ENCODE assay signal across 9 cellular contexts in the genomic region with DNA sequence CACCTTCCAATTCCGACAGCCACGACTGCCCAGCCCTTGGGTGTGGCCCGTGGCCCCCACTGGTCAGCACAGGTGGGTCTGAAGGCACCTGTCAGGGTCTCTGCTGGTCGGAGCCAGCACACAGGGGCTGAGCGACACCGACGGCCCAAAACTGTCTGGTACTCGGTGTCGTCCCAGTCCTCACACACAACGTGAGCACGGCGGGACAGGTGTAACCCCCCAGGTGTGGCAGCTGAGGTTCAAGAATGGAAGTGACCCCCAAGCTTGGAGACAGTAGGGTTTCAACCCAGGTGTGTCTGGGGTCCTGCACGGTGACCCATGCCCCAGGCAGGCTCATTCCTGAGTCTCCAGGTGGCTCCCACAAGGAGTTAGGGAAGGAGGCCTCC. TPM values are rescaled to one million over a fixed set of nuclear protein-coding genes. Genes with fewer than 3 reads are reported as not detected.
A peak's percentile ranks its signal among the peaks of the same experiment; 100 is the strongest.
DNase-seq lines count a peak whose midpoint lies in the region; ATAC-seq and TF ChIP-seq lines count a peak whose summit lies in the region.
"Had no signal": no experiment of that assay in that cellular context is flagged by ENCODE, and none has a peak within 500 bp of the region (broad histone marks: within the 10 kb centered on the region; RNA-seq: fewer than 3 reads in every experiment).

No MANE protein-coding gene starts in this region.

- TF ChIP-seq CTCF in Calu3 (IDR thresholded peaks at IDR 0.05; ENCODE audit: unreplicated experiment) (no peak), RWPE1 (conservative IDR thresholded peaks at IDR 0.05; ENCODE audit: low read depth) (no peak), esophagus muscularis mucosa (IDR thresholded peaks at IDR 0.05) (no peak), parathyroid adenoma (IDR thresholded peaks at IDR 0.05) (no peak)

- peaks cover 17% of the 10 kb centered on the region for H3K4me1 Mint-ChIP-seq in Calu3 (ENCODE audit: low read depth, unreplicated experiment)

- POLR2A ChIA-PET in RWPE1 (lab: Yijun Ruan, JAX; ENCODE audit: low non-redundant PET): no interaction called here

- H3K4me1 ChIP-seq in esophagus muscularis mucosa (peaks cover 23 to 49% (median 43%) of the 10 kb centered on the region in 4 donors), parathyroid adenoma (peaks cover 8% of the 10 kb centered on the region)

- TF ChIP-seq EP300 in esophagus muscularis mucosa (IDR thresholded peaks at IDR 0.05): no peak

- H3K9ac ChIP-seq in parathyroid adenoma: no peak overlapping the region

- peak overlapping the region; percentile 81 to 99 (median 87) for H3K4me3 ChIP-seq in esophagus muscularis mucosa
- H3K4me3 ChIP-seq in parathyroid adenoma (ENCODE audit: low read depth, low read length): peak overlapping the region; percentile 56

- WGBS in esophagus muscularis mucosa: 85% methylated on average over 7 of the region's 13 CpGs

- no peaks in the 10 kb centered on the region for H3K27me3 Mint-ChIP-seq in Calu3 (ENCODE audit: unreplicated experiment)

- H3K27me3 ChIP-seq in esophagus muscularis mucosa: no peaks in the 10 kb centered on the region
- no peaks in the 10 kb centered on the region for H3K27me3 ChIP-seq in parathyroid adenoma (ENCODE audit: control insufficient read depth, insufficient read depth, low read length)

- TF ChIP-seq POLR2A in esophagus muscularis mucosa (IDR thresholded peaks at IDR 0.05; ENCODE audit: low read depth): no peak

- intact Hi-C loops in Calu3 (cut with micrococcal nuclease; ENCODE audit: unreplicated experiment) (no loop called here), esophagus muscularis mucosa (cut with DNase I) (loop anchor here (2.0 to 5.0 kb wide), 2 partner anchors 43 to 108 kb away; no protein-coding TSS in a partner anchor)

- peak overlapping the region; percentile 68 for H2AFZ ChIP-seq in parathyroid adenoma

- H3K27ac Mint-ChIP-seq in Calu3 (ENCODE audit: unreplicated experiment): peak overlapping the region; percentile 65

- H3K36me3 Mint-ChIP-seq in Calu3 (ENCODE audit: insufficient read depth, unreplicated experiment): peaks cover 23% of the 10 kb centered on the region

- H3K9me3 ChIP-seq in esophagus muscularis mucosa (no peaks in the 10 kb centered on the region), parathyroid adenoma (ENCODE audit: control insufficient read depth, low read length) (no peaks in the 10 kb centered on the region)

- H3K79me2 ChIP-seq in parathyroid adenoma: peaks cover 11% of the 10 kb centered on the region

- CTCF ChIA-PET in Calu3 (lab: Charles Lee) (interaction anchor here (1.2 kb wide), 1 partner anchor 116 kb away, joined by 3 read pairs; no protein-coding TSS in a partner anchor), RWPE1 (lab: Yijun Ruan, JAX) (no interaction called here)

- no peak for DNase-seq in Calu3
- no peak for DNase-seq in RWPE1 (ENCODE audit: low spot score)
- DNase-seq in esophagus muscularis mucosa (ENCODE audit: extremely low spot score): no peak
- DNase-seq in DMS79 (lab: John Stamatoyannopoulos, UW): no peak
- no peak for DNase-seq in NCI-H187 (lab: John Stamatoyannopoulos, UW)
- DNase-seq in NCI-H1694 treated with DMSO at 0.1 percent for 48 hours (lab: John Stamatoyannopoulos, UW): no peak

- H3K9me3 Mint-ChIP-seq in Calu3 (ENCODE audit: low read depth, unreplicated experiment): no peaks in the 10 kb centered on the region

- no TSS peak for BruUV-seq in Calu3 (replicated peaks; lab: Mats Ljungman, UMichigan)

- H3K36me3 ChIP-seq in esophagus muscularis mucosa (peaks cover 8 to 44% (median 30%) of the 10 kb centered on the region in 4 donors), parathyroid adenoma (ENCODE audit: control insufficient read depth, insufficient read depth, low read length) (no peaks in the 10 kb centered on the region)

- no peak for ATAC-seq in GM21423 (IDR thresholded peaks at IDR 0.05; ENCODE audit: unreplicated experiment)

- peak overlapping the region; percentile 89 for H3K4me3 Mint-ChIP-seq in Calu3 (ENCODE audit: low read depth, unreplicated experiment)

- H3K27ac ChIP-seq in RWPE1 (peak overlapping the region; percentile 74), esophagus muscularis mucosa (replicated peaks in 1 of 4) (peak overlapping the region; percentile 79 to 88 (median 82)), parathyroid adenoma (no peak overlapping the region)

- peak overlapping the region; percentile 79 for H3K4me2 ChIP-seq in parathyroid adenoma (ENCODE audit: low read length)

RNA-seq across cellular contexts. Expression of a gene that starts 1.0 kb away (rescaled TPM):
- total RNA-seq in Calu3 (2022): 50.4 and 55.0 TPM in 2 replicates
- total RNA-seq in esophagus muscularis mucosa: 10 to 100 TPM in 3 of 4 donors, 1 to 10 TPM in 1; 9.5 to 19.1 (median 11.0) TPM

RNA-seq across cellular contexts. Expression of a gene that starts 1.2 kb away (rescaled TPM):
- total RNA-seq in Calu3 (2022) (79.1 and 110 TPM in 2 replicates), esophagus muscularis mucosa (10 to 100 TPM; 22.9 to 35.8 (median 29.6) TPM)

RNA-seq across cellular contexts. Expression of a gene that starts 10.7 kb away (rescaled TPM):
- total RNA-seq in Calu3 (2022) (not detected in 2 replicates), esophagus muscularis mucosa (not detected)
- total RNA-seq: urinary bladder had no signal

RNA-seq across cellular contexts. Expression of a gene that starts 44.0 kb away (rescaled TPM):
- total RNA-seq in Calu3 (2022) (203 and 207 TPM in 2 replicates), esophagus muscularis mucosa (100 to 1,000 TPM in 2 of 4 donors, 10 to 100 TPM in 2; 60.6 to 141 (median 98.6) TPM)

RNA-seq across cellular contexts. Expression of a gene that starts 52.1 kb away (rescaled TPM):
- total RNA-seq in Calu3 (2022) (74.8 and 82.5 TPM in 2 replicates), esophagus muscularis mucosa (1 to 10 TPM in 1 of 4 donors, under 1 TPM in 2, not detected in 1; 0.17 to 1.4 (median 0.34) TPM)
